ENCODE assay signal across 23 cellular contexts in genomic region chr14:98140862-98141261, GRCh38.
A peak's percentile ranks its signal among the peaks of the same experiment; 100 is the strongest.
DNase-seq lines count a peak whose midpoint lies in the region; ATAC-seq and TF ChIP-seq lines count a peak whose summit lies in the region.
"Had no signal": no experiment of that assay in that cellular context is flagged by ENCODE, and none has a peak within 500 bp of the region (broad histone marks: within the 10 kb centered on the region; RNA-seq: fewer than 3 reads in every experiment).

No MANE protein-coding gene starts in this region.

- peaks cover 88% of the 10 kb centered on the region for H3K4me1 Mint-ChIP-seq in activated T-cell treated with anti-CD3 and anti-CD28 coated beads, Interleukin-2, amount 50 U/mL, for 4 hours (ENCODE audit: low read depth)
- peaks cover 75% of the 10 kb centered on the region for H3K4me1 Mint-ChIP-seq in activated T-helper 2 cell treated with anti-CD3 and anti-CD28 coated beads, Interferon-gamma antibody, Interleukin-2, Interleukin-4, amounts not matched to agents 10 μg/mL and 5 μg/mL and 100 μg/mL, durations not matched to agents 14 hours and 24 hours and 36 hours (ENCODE audit: low read depth)

- H3K4me3 Mint-ChIP-seq in activated T-cell treated with anti-CD3 and anti-CD28 coated beads, Interleukin-2, amount 50 U/mL, for 4 hours = peak overlapping the region; percentile 61
- H3K4me3 Mint-ChIP-seq in activated T-helper 2 cell treated with anti-CD3 and anti-CD28 coated beads, Interferon-gamma antibody, Interleukin-2, Interleukin-4, amounts not matched to agents 10 μg/mL and 5 μg/mL and 100 μg/mL, durations not matched to agents 14 hours and 24 hours and 36 hours (ENCODE audit: low read depth) = peak overlapping the region; percentile 70

- H3K27ac Mint-ChIP-seq in activated T-helper 2 cell treated with anti-CD3 and anti-CD28 coated beads, Interferon-gamma antibody, Interleukin-2, Interleukin-4, amounts not matched to agents 10 μg/mL and 5 μg/mL and 100 μg/mL, durations not matched to agents 14 hours and 24 hours and 36 hours = peak overlapping the region; percentile 87

- H2BK12ac ChIP-seq in trophoblast cell (ENCODE audit: low read length) = no peak overlapping the region

- H3K27me3 Mint-ChIP-seq in activated T-cell treated with anti-CD3 and anti-CD28 coated beads, Interleukin-2, amount 50 U/mL, for 4 hours (ENCODE audit: low read depth) = no peaks in the 10 kb centered on the region
- H3K27me3 Mint-ChIP-seq in activated T-helper 2 cell treated with anti-CD3 and anti-CD28 coated beads, Interferon-gamma antibody, Interleukin-2, Interleukin-4, amounts not matched to agents 10 μg/mL and 5 μg/mL and 100 μg/mL, durations not matched to agents 14 hours and 24 hours and 36 hours (ENCODE audit: low read depth) = no peaks in the 10 kb centered on the region

- H3K79me1 ChIP-seq in trophoblast cell (ENCODE audit: low read length) = no peaks in the 10 kb centered on the region

- H3K36me3 ChIP-seq in DND-41 (ENCODE audit: insufficient read depth, low read length) = no peaks in the 10 kb centered on the region
- no peaks in the 10 kb centered on the region for H3K36me3 ChIP-seq in trophoblast cell (ENCODE audit: control insufficient read depth in 1 of 2, insufficient read depth in 2 of 2, low read length in 2 of 2)
- H3K36me3 ChIP-seq in tibial nerve = no peaks in the 10 kb centered on the region
- H3K36me3 ChIP-seq in gastroesophageal sphincter = no peaks in the 10 kb centered on the region
- H3K36me3 ChIP-seq: BE2C, MG63, right lobe of liver, upper lobe of right lung had no signal

- H4K8ac ChIP-seq in trophoblast cell (ENCODE audit: low read depth, low read length) = no peak overlapping the region

- H3K27me3 ChIP-seq in DND-41 (ENCODE audit: insufficient read depth, low read length, poor library complexity) (no peaks in the 10 kb centered on the region), trophoblast cell (ENCODE audit: insufficient read depth, low read length) (no peaks in the 10 kb centered on the region), tibial nerve (peaks cover 0 to 6% of the 10 kb centered on the region in 2 donors), gastroesophageal sphincter (peaks cover 46% of the 10 kb centered on the region)
- H3K27me3 ChIP-seq: BE2C, MG63, right lobe of liver had no signal

- H3K27ac ChIP-seq in DND-41 (ENCODE audit: low read length) = peak overlapping the region; percentile 63
- no peak overlapping the region for H3K27ac ChIP-seq in trophoblast cell (ENCODE audit: low read depth, low read length)
- H3K27ac ChIP-seq in tibial nerve = no peak overlapping the region
- no peak overlapping the region for H3K27ac ChIP-seq in gastroesophageal sphincter
- H3K27ac ChIP-seq: epithelial cell of prostate, right lobe of liver, upper lobe of right lung had no signal

- TF ChIP-seq CTCF in DND-41 (IDR thresholded peaks at IDR 0.05; ENCODE audit: borderline replicate concordance, extremely low read depth, low read length, poor library complexity, severe bottlenecking) = no peak
- no peak for TF ChIP-seq CTCF in tibial nerve (IDR thresholded peaks at IDR 0.05)
- TF ChIP-seq CTCF in gastroesophageal sphincter (IDR thresholded peaks at IDR 0.05) = no peak

- TF ChIP-seq EP300 in tibial nerve (IDR thresholded peaks at IDR 0.05) (no peak), gastroesophageal sphincter (IDR thresholded peaks at IDR 0.05) (no peak)

- H3K4ac ChIP-seq in trophoblast cell (ENCODE audit: low read depth, low read length) = no peak overlapping the region

- no peaks in the 10 kb centered on the region for H3K9me3 ChIP-seq in DND-41 (ENCODE audit: insufficient read depth, low read length, severe bottlenecking)
- no peaks in the 10 kb centered on the region for H3K9me3 ChIP-seq in trophoblast cell (ENCODE audit: insufficient read depth, low read depth, low read length)
- no peaks in the 10 kb centered on the region for H3K9me3 ChIP-seq in tibial nerve
- H3K9me3 ChIP-seq in gastroesophageal sphincter = no peaks in the 10 kb centered on the region
- H3K9me3 ChIP-seq: BE2C, MG63, right lobe of liver, upper lobe of right lung had no signal

- H3K23ac ChIP-seq in trophoblast cell (ENCODE audit: low read length) = peak overlapping the region; percentile 13

- H4K91ac ChIP-seq in trophoblast cell (ENCODE audit: low read depth, low read length) = no peak overlapping the region

- H3K9ac ChIP-seq in DND-41 (ENCODE audit: low read depth, low read length) (no peak overlapping the region; the same call in 1 of the 2 replicates), trophoblast cell (ENCODE audit: low read length) (no peak overlapping the region)

- H3K4me3 ChIP-seq in DND-41 (ENCODE audit: low read depth in 1 of 2, low read length in 2 of 2) (no peak overlapping the region), trophoblast cell (ENCODE audit: low read depth, low read length) (no peak overlapping the region), tibial nerve (no peak overlapping the region), gastroesophageal sphincter (no peak overlapping the region)
- H3K4me3 ChIP-seq: K562, lung, MG63, right lobe of liver, upper lobe of right lung had no signal

- no peaks in the 10 kb centered on the region for H4K20me1 ChIP-seq in DND-41 (ENCODE audit: insufficient read depth, low read length)

- H2BK120ac ChIP-seq in trophoblast cell (ENCODE audit: insufficient read depth, low read length, poor library complexity) = no peak overlapping the region

- no peak overlapping the region for H3K14ac ChIP-seq in trophoblast cell (ENCODE audit: low read length)

- no peak for ATAC-seq in activated T-cell treated with anti-CD3 and anti-CD28 coated beads, Interleukin-2, amount 50 U/mL, for 4 hours
- ATAC-seq in DND-41 (ENCODE audit: insufficient read depth, low read depth) = no peak
- no peak for ATAC-seq in gastroesophageal sphincter
- ATAC-seq: K562, PC-3, right lobe of liver, upper lobe of right lung had no signal

- H2BK5ac ChIP-seq in trophoblast cell (ENCODE audit: low read depth, low read length, poor library complexity) = no peak overlapping the region

- H3K18ac ChIP-seq in trophoblast cell (ENCODE audit: low read length) = no peak overlapping the region

- no peak overlapping the region for H4K12ac ChIP-seq in trophoblast cell (ENCODE audit: low read depth, low read length)

- H3K36me3 Mint-ChIP-seq in activated T-cell treated with anti-CD3 and anti-CD28 coated beads, Interleukin-2, amount 50 U/mL, for 4 hours (ENCODE audit: insufficient read depth) = no peaks in the 10 kb centered on the region
- H3K36me3 Mint-ChIP-seq in activated T-helper 2 cell treated with anti-CD3 and anti-CD28 coated beads, Interferon-gamma antibody, Interleukin-2, Interleukin-4, amounts not matched to agents 10 μg/mL and 5 μg/mL and 100 μg/mL, durations not matched to agents 14 hours and 24 hours and 36 hours (ENCODE audit: low read depth) = no peaks in the 10 kb centered on the region

- H2AFZ ChIP-seq in DND-41 (ENCODE audit: low read depth, low read length) (no peak overlapping the region), trophoblast cell (ENCODE audit: insufficient read depth, low read length, poor library complexity) (no peak overlapping the region)

- no peak overlapping the region for H2AK5ac ChIP-seq in trophoblast cell (ENCODE audit: low read length)

- intact Hi-C loops in activated T-helper 2 cell treated with anti-CD3 and anti-CD28 coated beads, Interferon-gamma antibody, Interleukin-2, Interleukin-4, amounts not matched to agents 10 μg/mL and 5 μg/mL and 100 μg/mL, durations not matched to agents 14 hours and 24 hours and 36 hours (cut with micrococcal nuclease) = loop anchor here (2.0 to 10.0 kb wide), 3 partner anchors 94 to 1132 kb away; partner anchors contain the start of gene BCL11B

- H3K4me1 ChIP-seq in DND-41 (ENCODE audit: insufficient read depth, low read length) (peaks cover 74% of the 10 kb centered on the region), trophoblast cell (ENCODE audit: control insufficient read depth in 1 of 2, insufficient read depth in 2 of 2, low read length in 2 of 2) (no peaks in the 10 kb centered on the region), tibial nerve (peaks cover 0 to 16% (median 0%) of the 10 kb centered on the region in 4 donors), gastroesophageal sphincter (no peaks in the 10 kb centered on the region)
- H3K4me1 ChIP-seq: BE2C, right lobe of liver, upper lobe of right lung had no signal

- H3K4me2 ChIP-seq in DND-41 (ENCODE audit: insufficient read depth, low read length) = no peak overlapping the region
- no peak overlapping the region for H3K4me2 ChIP-seq in trophoblast cell (ENCODE audit: low read length)

- H3K79me2 ChIP-seq in DND-41 (ENCODE audit: insufficient read depth, low read length) (no peaks in the 10 kb centered on the region), trophoblast cell (ENCODE audit: control insufficient read depth, insufficient read depth, low read length, poor library complexity) (no peaks in the 10 kb centered on the region)

- no peak for DNase-seq in activated T-cell treated with anti-CD3 and anti-CD28 coated beads, Interleukin-2, amount 50 U/mL, for 4 hours
- no peak for DNase-seq in activated T-cell treated with anti-CD3 and anti-CD28 coated beads, Interleukin-2, amount 50 U/mL, for 48 hours
- DNase-seq in DND-41 = no peak
- no peak for DNase-seq in activated T-helper 2 cell treated with anti-CD3 and anti-CD28 coated beads, Interferon-gamma antibody, Interleukin-2, Interleukin-4, amounts not matched to agents 10 μg/mL and 5 μg/mL and 100 μg/mL, durations not matched to agents 14 hours and 24 hours and 36 hours (ENCODE audit: low spot score)
- no peak for DNase-seq in trophoblast cell
- DNase-seq in tibial nerve (ENCODE audit: low spot score in 2 of 2) = no peak
- no peak for DNase-seq in iPS-NIHi11 (ENCODE audit: low spot score)
- DNase-seq: BE2C, Calu3, head of caudate nucleus, kidney glomerular epithelial cell, MG63, NCI-H2029 treated with DMSO at 0.1 percent for 48 hours, NCI-H345, NCI-H82, PC-3, right lobe of liver, Right ventricle myocardium superior, upper lobe of right lung had no signal

- TF ChIP-seq POLR2A in tibial nerve (IDR thresholded peaks at IDR 0.05) (no peak), gastroesophageal sphincter (IDR thresholded peaks at IDR 0.05) (no peak)

- H3K9me3 Mint-ChIP-seq in activated T-cell treated with anti-CD3 and anti-CD28 coated beads, Interleukin-2, amount 50 U/mL, for 4 hours = no peaks in the 10 kb centered on the region
- H3K9me3 Mint-ChIP-seq in activated T-helper 2 cell treated with anti-CD3 and anti-CD28 coated beads, Interferon-gamma antibody, Interleukin-2, Interleukin-4, amounts not matched to agents 10 μg/mL and 5 μg/mL and 100 μg/mL, durations not matched to agents 14 hours and 24 hours and 36 hours = no peaks in the 10 kb centered on the region

- no CpG with 5 or more reads among the region's 4 CpGs for WGBS in trophoblast cell (ENCODE audit: extremely low coverage, insufficient coverage, insufficient read length)
- 84 to 85% methylated on average over 4 of the region's 4 CpGs for WGBS in tibial nerve, 2 donors
- 75 to 76% methylated on average over 2 to 4 of the region's 4 CpGs for WGBS in gastroesophageal sphincter (ENCODE audit: low coverage in 1 of 2), 2 donors
